1 cellular context compared by ENCODE assay signal in genomic region chr13:71613347-71613746, GRCh38.
TF ChIP-seq lines count a peak whose summit lies in the region.

No MANE protein-coding gene starts in this region.

TF ChIP-seq in WTC11, 78 proteins besides CTCF, POLR2A, EP300 and RAD21 (continued from another document):
- TF ChIP-seq, protein P1, sequence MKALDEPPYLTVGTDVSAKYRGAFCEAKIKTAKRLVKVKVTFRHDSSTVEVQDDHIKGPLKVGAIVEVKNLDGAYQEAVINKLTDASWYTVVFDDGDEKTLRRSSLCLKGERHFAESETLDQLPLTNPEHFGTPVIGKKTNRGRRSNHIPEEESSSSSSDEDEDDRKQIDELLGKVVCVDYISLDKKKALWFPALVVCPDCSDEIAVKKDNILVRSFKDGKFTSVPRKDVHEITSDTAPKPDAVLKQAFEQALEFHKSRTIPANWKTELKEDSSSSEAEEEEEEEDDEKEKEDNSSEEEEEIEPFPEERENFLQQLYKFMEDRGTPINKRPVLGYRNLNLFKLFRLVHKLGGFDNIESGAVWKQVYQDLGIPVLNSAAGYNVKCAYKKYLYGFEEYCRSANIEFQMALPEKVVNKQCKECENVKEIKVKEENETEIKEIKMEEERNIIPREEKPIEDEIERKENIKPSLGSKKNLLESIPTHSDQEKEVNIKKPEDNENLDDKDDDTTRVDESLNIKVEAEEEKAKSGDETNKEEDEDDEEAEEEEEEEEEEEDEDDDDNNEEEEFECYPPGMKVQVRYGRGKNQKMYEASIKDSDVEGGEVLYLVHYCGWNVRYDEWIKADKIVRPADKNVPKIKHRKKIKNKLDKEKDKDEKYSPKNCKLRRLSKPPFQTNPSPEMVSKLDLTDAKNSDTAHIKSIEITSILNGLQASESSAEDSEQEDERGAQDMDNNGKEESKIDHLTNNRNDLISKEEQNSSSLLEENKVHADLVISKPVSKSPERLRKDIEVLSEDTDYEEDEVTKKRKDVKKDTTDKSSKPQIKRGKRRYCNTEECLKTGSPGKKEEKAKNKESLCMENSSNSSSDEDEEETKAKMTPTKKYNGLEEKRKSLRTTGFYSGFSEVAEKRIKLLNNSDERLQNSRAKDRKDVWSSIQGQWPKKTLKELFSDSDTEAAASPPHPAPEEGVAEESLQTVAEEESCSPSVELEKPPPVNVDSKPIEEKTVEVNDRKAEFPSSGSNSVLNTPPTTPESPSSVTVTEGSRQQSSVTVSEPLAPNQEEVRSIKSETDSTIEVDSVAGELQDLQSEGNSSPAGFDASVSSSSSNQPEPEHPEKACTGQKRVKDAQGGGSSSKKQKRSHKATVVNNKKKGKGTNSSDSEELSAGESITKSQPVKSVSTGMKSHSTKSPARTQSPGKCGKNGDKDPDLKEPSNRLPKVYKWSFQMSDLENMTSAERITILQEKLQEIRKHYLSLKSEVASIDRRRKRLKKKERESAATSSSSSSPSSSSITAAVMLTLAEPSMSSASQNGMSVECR (CRISPR knock-in tag; IDR thresholded peaks at IDR 0.05; ENCODE audit: borderline replicate concordance), result no peak
- TF ChIP-seq PRRX2 (CRISPR knock-in tag; IDR thresholded peaks at IDR 0.05), result no peak
- no peak for TF ChIP-seq ZNF232 (CRISPR knock-in tag; IDR thresholded peaks at IDR 0.05)
- no peak for TF ChIP-seq ZNF425 (CRISPR knock-in tag; conservative IDR thresholded peaks at IDR 0.05)
- no peak for TF ChIP-seq MYBL2 (CRISPR knock-in tag; IDR thresholded peaks at IDR 0.05)
- no peak for TF ChIP-seq ZBTB21 (CRISPR knock-in tag; IDR thresholded peaks at IDR 0.05; ENCODE audit: borderline replicate concordance)
- TF ChIP-seq, protein P2, sequence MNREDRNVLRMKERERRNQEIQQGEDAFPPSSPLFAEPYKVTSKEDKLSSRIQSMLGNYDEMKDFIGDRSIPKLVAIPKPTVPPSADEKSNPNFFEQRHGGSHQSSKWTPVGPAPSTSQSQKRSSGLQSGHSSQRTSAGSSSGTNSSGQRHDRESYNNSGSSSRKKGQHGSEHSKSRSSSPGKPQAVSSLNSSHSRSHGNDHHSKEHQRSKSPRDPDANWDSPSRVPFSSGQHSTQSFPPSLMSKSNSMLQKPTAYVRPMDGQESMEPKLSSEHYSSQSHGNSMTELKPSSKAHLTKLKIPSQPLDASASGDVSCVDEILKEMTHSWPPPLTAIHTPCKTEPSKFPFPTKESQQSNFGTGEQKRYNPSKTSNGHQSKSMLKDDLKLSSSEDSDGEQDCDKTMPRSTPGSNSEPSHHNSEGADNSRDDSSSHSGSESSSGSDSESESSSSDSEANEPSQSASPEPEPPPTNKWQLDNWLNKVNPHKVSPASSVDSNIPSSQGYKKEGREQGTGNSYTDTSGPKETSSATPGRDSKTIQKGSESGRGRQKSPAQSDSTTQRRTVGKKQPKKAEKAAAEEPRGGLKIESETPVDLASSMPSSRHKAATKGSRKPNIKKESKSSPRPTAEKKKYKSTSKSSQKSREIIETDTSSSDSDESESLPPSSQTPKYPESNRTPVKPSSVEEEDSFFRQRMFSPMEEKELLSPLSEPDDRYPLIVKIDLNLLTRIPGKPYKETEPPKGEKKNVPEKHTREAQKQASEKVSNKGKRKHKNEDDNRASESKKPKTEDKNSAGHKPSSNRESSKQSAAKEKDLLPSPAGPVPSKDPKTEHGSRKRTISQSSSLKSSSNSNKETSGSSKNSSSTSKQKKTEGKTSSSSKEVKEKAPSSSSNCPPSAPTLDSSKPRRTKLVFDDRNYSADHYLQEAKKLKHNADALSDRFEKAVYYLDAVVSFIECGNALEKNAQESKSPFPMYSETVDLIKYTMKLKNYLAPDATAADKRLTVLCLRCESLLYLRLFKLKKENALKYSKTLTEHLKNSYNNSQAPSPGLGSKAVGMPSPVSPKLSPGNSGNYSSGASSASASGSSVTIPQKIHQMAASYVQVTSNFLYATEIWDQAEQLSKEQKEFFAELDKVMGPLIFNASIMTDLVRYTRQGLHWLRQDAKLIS (CRISPR knock-in tag; IDR thresholded peaks at IDR 0.05; ENCODE audit: borderline replicate concordance), result no peak
- no peak for TF ChIP-seq GRHL2 (CRISPR knock-in tag; IDR thresholded peaks at IDR 0.05; ENCODE audit: insufficient replicate concordance, severe bottlenecking)
- TF ChIP-seq, protein P3, sequence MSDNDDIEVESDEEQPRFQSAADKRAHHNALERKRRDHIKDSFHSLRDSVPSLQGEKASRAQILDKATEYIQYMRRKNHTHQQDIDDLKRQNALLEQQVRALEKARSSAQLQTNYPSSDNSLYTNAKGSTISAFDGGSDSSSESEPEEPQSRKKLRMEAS (CRISPR knock-in tag; IDR thresholded peaks at IDR 0.05), result no peak
- TF ChIP-seq ZNF263 (CRISPR knock-in tag; IDR thresholded peaks at IDR 0.05; ENCODE audit: low read depth), result no peak
- TF ChIP-seq, protein P4, sequence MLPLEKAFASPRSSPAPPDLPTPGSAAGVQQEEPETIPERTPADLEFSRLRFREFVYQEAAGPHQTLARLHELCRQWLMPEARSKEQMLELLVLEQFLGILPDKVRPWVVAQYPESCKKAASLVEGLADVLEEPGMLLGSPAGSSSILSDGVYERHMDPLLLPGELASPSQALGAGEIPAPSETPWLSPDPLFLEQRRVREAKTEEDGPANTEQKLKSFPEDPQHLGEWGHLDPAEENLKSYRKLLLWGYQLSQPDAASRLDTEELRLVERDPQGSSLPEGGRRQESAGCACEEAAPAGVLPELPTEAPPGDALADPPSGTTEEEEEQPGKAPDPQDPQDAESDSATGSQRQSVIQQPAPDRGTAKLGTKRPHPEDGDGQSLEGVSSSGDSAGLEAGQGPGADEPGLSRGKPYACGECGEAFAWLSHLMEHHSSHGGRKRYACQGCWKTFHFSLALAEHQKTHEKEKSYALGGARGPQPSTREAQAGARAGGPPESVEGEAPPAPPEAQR (CRISPR knock-in tag; IDR thresholded peaks at IDR 0.05), result no peak
